Comparison of ENCODE assay signal across 8 cellular contexts in genomic region chr7:77696643-77697534, GRCh38. TPM values are rescaled to one million over a fixed set of nuclear protein-coding genes. Genes with fewer than 3 reads are reported as not detected.
DNase-seq lines count a peak whose midpoint lies in the region; ATAC-seq and TF ChIP-seq lines count a peak whose summit lies in the region.

No MANE protein-coding gene starts in this region.

- H3K9ac ChIP-seq in muscle layer of colon (ENCODE audit: low read length): peak overlapping the region; percentile 76

- 0 to 1% methylated on average over 53 to 67 of the region's 67 CpGs for WGBS in esophagus, 2 donors

- ATAC-seq in GM19351 (IDR thresholded peaks at IDR 0.05; ENCODE audit: unreplicated experiment) (peak; percentile 25), HG03469 (IDR thresholded peaks at IDR 0.05; ENCODE audit: unreplicated experiment) (peak; percentile 3)

- H3K36me3 ChIP-seq in BJ (ENCODE audit: control insufficient read depth, insufficient read depth, low read length): 0 out of 2 replicates have a peak, but pooled peaks cover 1% of the 10 kb centered on the region
- no peaks in the 10 kb centered on the region for H3K36me3 ChIP-seq in esophagus (ENCODE audit: control insufficient read depth in 2 of 2, insufficient read depth in 2 of 2, low read length in 1 of 2)
- H3K36me3 ChIP-seq in muscle layer of colon (ENCODE audit: insufficient read depth, low read length): no peaks in the 10 kb centered on the region

- H3K4me1 ChIP-seq in esophagus (ENCODE audit: control insufficient read depth in 2 of 2, insufficient read depth in 2 of 2, low read length in 1 of 2) (peaks cover 0 to 8% of the 10 kb centered on the region in 2 donors), muscle layer of colon (ENCODE audit: insufficient read depth, low read length) (peaks cover 34% of the 10 kb centered on the region)

- H3K9me3 ChIP-seq in esophagus (ENCODE audit: control insufficient read depth in 2 of 2, insufficient read depth in 1 of 2, low read depth in 1 of 2, low read length in 1 of 2) (no peaks in the 10 kb centered on the region), muscle layer of colon (ENCODE audit: low read length) (no peaks in the 10 kb centered on the region)

- H3K4me3 ChIP-seq in BJ (ENCODE audit: low read depth, low read length): peak overlapping the region; percentile 98
- H3K4me3 ChIP-seq in esophagus (ENCODE audit: low read depth in 1 of 2, low read length in 2 of 2): peak overlapping the region; percentile 74 to 99
- H3K4me3 ChIP-seq in muscle layer of colon (ENCODE audit: low read depth in 1 of 2, low read length in 2 of 2): peak overlapping the region; percentile 75 to 90

- H3K27ac ChIP-seq in esophagus (ENCODE audit: low read depth in 2 of 2, low read length in 1 of 2) (peak overlapping the region; percentile 94 to 98), muscle layer of colon (ENCODE audit: low read depth, low read length) (peak overlapping the region; percentile 99)

- DNase-seq in BJ (ENCODE audit: low read depth): no peak
- peak; percentile 68 for DNase-seq in NOMO-1 treated with dmso at 0.1 percent for 144 hours (lab: John Stamatoyannopoulos, UW; ENCODE audit: unreplicated experiment)
- peak; percentile 34 for DNase-seq in activated T-cell treated with anti-CD3 and anti-CD28 coated beads for 1 hour (ENCODE audit: low read depth)
- peak; percentile 27 to 51 for DNase-seq in stimulated activated CD8-positive, alpha-beta memory T cell treated with anti-CD3 and anti-CD28 coated beads, Interleukin-7, amount 100 ng/mL, for 48 hours (ENCODE audit: extremely low read depth in 1 of 2, low read depth in 1 of 2)

- POLR2A ChIA-PET in BJ (lab: Charles Lee): interaction anchor here (0.6 to 1.0 kb wide), 2 partner anchors 10 to 11 kb away, joined by 3 to 4 read pairs; no protein-coding TSS in a partner anchor

- no peak for TF ChIP-seq CTCF in BJ (IDR thresholded peaks at IDR 0.05; ENCODE audit: insufficient read depth, low read depth, low read length)

- CTCF ChIA-PET in BJ (lab: Yijun Ruan, JAX): interaction anchor here (0.5 to 3.3 kb wide), 7 partner anchors 10 to 404 kb away, joined by 3 to 26 read pairs (median 5); no protein-coding TSS in a partner anchor

- H3K27me3 ChIP-seq in BJ (ENCODE audit: control insufficient read depth, insufficient read depth, low read length) (no peaks in the 10 kb centered on the region), esophagus (ENCODE audit: control insufficient read depth in 1 of 2, insufficient read depth in 2 of 2, low read length in 2 of 2) (no peaks in the 10 kb centered on the region), muscle layer of colon (ENCODE audit: control insufficient read depth in 1 of 2, insufficient read depth in 2 of 2, low read length in 2 of 2) (no peaks in the 10 kb centered on the region)

RNA-seq across cellular contexts. Expression of gene RSBN1L, which starts 0.6 kb away (rescaled TPM):
- polyA plus RNA-seq in BJ (2011; rRNA removed): 2.8 and 4.8 TPM in 2 replicates
- polyA minus RNA-seq in BJ (2011; rRNA and poly(A)+ RNA removed): 8.7 and 19.0 TPM in 2 replicates
- 1 to 10 TPM; 6.0 to 6.4 TPM for polyA plus RNA-seq in esophagus
